8 cellular contexts compared by ENCODE assay signal in the genomic region with DNA sequence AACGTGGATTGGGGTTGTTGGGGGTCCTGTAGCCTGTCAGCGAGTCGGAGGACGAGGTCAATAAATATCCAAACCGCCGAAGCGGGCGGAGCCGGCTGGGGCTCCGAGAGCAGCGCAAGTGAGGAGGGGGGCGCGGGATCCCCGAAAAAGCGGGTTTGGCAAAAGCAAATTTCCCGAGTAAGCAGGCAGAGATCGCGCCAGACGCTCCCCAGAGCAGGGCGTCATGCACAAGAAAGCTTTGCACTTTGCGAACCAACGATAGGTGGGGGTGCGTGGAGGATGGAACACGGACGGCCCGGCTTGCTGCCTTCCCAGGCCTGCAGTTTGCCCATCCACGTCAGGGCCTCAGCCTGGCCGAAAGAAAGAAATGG. TPM values are rescaled to one million over a fixed set of nuclear protein-coding genes. Genes with fewer than 3 reads are reported as not detected.
DNase-seq lines count a peak whose midpoint lies in the region; ATAC-seq, FAIRE-seq and TF ChIP-seq lines count a peak whose summit lies in the region.

No MANE protein-coding gene starts in this region.

- H2AFZ ChIP-seq in OCI-LY7 (ENCODE audit: low read length) = peak overlapping the region; percentile 17; the same call in 1 of the 2 replicates
- H2AFZ ChIP-seq in K562 (ENCODE audit: low read depth, low read length) = peak overlapping the region; percentile 72

- H3K4me2 ChIP-seq in OCI-LY7 (ENCODE audit: low read length) = peak overlapping the region; percentile 91
- peak overlapping the region; percentile 92 for H3K4me2 ChIP-seq in K562 (ENCODE audit: insufficient read depth, low read length)

- TF ChIP-seq POLR2A in K562 (conservative IDR thresholded peaks at IDR 0.05) = peak; percentile 45

- POLR2A ChIA-PET in OCI-LY7 (lab: Charles Lee) = interaction anchor here (0.7 to 1.3 kb wide), 5 partner anchors 49 to 194 kb away, joined by 3 to 4 read pairs (median 4); a partner anchor contains a TSS
- POLR2A ChIA-PET in K562 (lab: Yijun Ruan, JAX) = interaction anchor here (0.6 to 5.9 kb wide), 13 partner anchors 13 to 249 kb away, joined by 3 to 70 read pairs (median 4); a partner anchor contains a TSS

- TF ChIP-seq RAD21 in K562 (CRISPR knock-in tag; conservative IDR thresholded peaks at IDR 0.05 in 1 of 2, IDR thresholded peaks at IDR 0.05 in 1 of 2) = no peak

- FAIRE-seq in K562 (lab: Jason Lieb, UNC) = no peak

- no peaks in the 10 kb centered on the region for H3K9me3 ChIP-seq in OCI-LY7 (ENCODE audit: low read length)
- H3K9me3 ChIP-seq in K562 (replicated peaks; ENCODE audit: control insufficient read depth, insufficient read depth, low read depth, low read length) = no peaks in the 10 kb centered on the region

- H3K27ac ChIP-seq in OCI-LY7 (ENCODE audit: low read depth, low read length, poor library complexity, severe bottlenecking) (peak overlapping the region; percentile 71), K562 (ENCODE audit: extremely low read depth, low read depth, low read length) (peak overlapping the region; percentile 75)

- BruUV-seq in OCI-LY7 (replicated peaks; lab: Mats Ljungman, UMichigan) = no TSS peak
- no TSS peak for BruUV-seq in K562 (replicated peaks; lab: Mats Ljungman, UMichigan)

- in situ Hi-C loops in K562 (cut with MboI) = no loop called here

- WGBS in K562 (ENCODE audit: insufficient coverage, low coverage, missing lambda C conversion rate) = 0% methylated on average over 16 of the region's 28 CpGs

- no peaks in the 10 kb centered on the region for H3K9me1 ChIP-seq in K562 (ENCODE audit: control insufficient read depth, insufficient read depth, low read length)

- CTCF ChIA-PET in OCI-LY7 (lab: Charles Lee; ENCODE audit: unreplicated experiment) (interaction anchor here (0.6 to 1.3 kb wide), 4 partner anchors 30 to 434 kb away, joined by 3 to 5 read pairs (median 4); no protein-coding TSS in a partner anchor), K562 (lab: Yijun Ruan, JAX; ENCODE audit: low intra/inter-chr PET ratio) (interaction anchor here (1.4 to 2.9 kb wide), 3 partner anchors 29 to 308 kb away, joined by 5 to 22 read pairs (median 14); no protein-coding TSS in a partner anchor)

- no peaks in the 10 kb centered on the region for H4K20me1 ChIP-seq in OCI-LY7 (ENCODE audit: insufficient read depth, low read length)
- H4K20me1 ChIP-seq in K562 (replicated peaks; ENCODE audit: control insufficient read depth, insufficient read depth, low read length) = no peaks in the 10 kb centered on the region

- H3K27me3 ChIP-seq in K562 (ENCODE audit: control insufficient read depth in 2 of 2, insufficient read depth in 2 of 2, low read length in 2 of 2) = no peaks in the 10 kb centered on the region

- H3K4me3 ChIP-seq in OCI-LY7 (ENCODE audit: low read depth, low read length, poor library complexity, severe bottlenecking) (peak overlapping the region; percentile 71), K562 (peak overlapping the region; percentile 56)

- H3K9ac ChIP-seq in K562 (ENCODE audit: insufficient read depth in 1 of 2, low read depth in 2 of 2, low read length in 2 of 2) = peak overlapping the region; percentile 53 to 79

- TF ChIP-seq EP300 in K562 (IDR thresholded peaks at IDR 0.05; ENCODE audit: low read length) = no peak

- TF ChIP-seq CTCF in OCI-LY7 (conservative IDR thresholded peaks at IDR 0.05; ENCODE audit: low read length) (no peak), K562 (IDR thresholded peaks at IDR 0.05 in 2 of 3, conservative IDR thresholded peaks at IDR 0.05 in 1 of 3; ENCODE audit: insufficient read depth in 2 of 3, low read depth in 1 of 3, low read length in 3 of 3) (no peak)

- peaks cover 33% of the 10 kb centered on the region for H3K4me1 ChIP-seq in OCI-LY7 (ENCODE audit: insufficient read depth, low read length, poor library complexity, severe bottlenecking)
- H3K4me1 ChIP-seq in K562 (replicated peaks in 1 of 2; ENCODE audit: control insufficient read depth in 2 of 2, insufficient read depth in 2 of 2, low read length in 2 of 2) = peaks cover 10 to 74% of the 10 kb centered on the region in 2 experiments; a peak in 4 of 5 replicates

- peak; percentile 31 for DNase-seq in activated CD8-positive, alpha-beta memory T cell treated with anti-CD3 and anti-CD28 coated beads, Interleukin-2, amount 50 U/mL, for 1 hour (ENCODE audit: extremely low read depth)
- DNase-seq in activated CD8-positive, alpha-beta memory T cell treated with anti-CD3 and anti-CD28 coated beads, Interleukin-2, amount 50 U/mL, for 48 hours = no peak
- DNase-seq in OCI-LY7 (ENCODE audit: low spot score) (peak; percentile 70), K562 (ENCODE audit: extremely low read depth in 1 of 4, low spot score in 3 of 4) (peak in 2 of 4 experiments; percentile 39 to 53), inferior parietal cortex (ENCODE audit: extremely low spot score) (peak; percentile 49), DMS79 (lab: John Stamatoyannopoulos, UW) (no peak)
- peak; percentile 55 for DNase-seq in stimulated activated CD4-positive, alpha-beta T cell treated with anti-CD3 and anti-CD28 coated beads, Interleukin-1b, Interleukin-23, amount 100 ng/mL, for 48 hours

- no peaks in the 10 kb centered on the region for H3K79me2 ChIP-seq in OCI-LY7 (ENCODE audit: insufficient read depth, low read depth, low read length)
- H3K79me2 ChIP-seq in K562 (ENCODE audit: control insufficient read depth, insufficient read depth, low read length) = peaks cover 17% of the 10 kb centered on the region; the same call in 2 of the 3 replicates

- no peaks in the 10 kb centered on the region for H3K36me3 ChIP-seq in OCI-LY7 (ENCODE audit: insufficient read depth, low read length)
- H3K36me3 ChIP-seq in K562 (ENCODE audit: control insufficient read depth, insufficient read depth, low read length) = peaks cover 12% of the 10 kb centered on the region; the same call in 1 of the 3 replicates

- intact Hi-C loops in OCI-LY7 (cut with micrococcal nuclease; ENCODE audit: unreplicated experiment) (loop anchor here (1.0 to 5.0 kb wide), 4 partner anchors 9 to 78 kb away; a partner anchor contains a TSS), K562 (cut with micrococcal nuclease) (loop anchor here (1.0 kb wide), 2 partner anchors 29 to 53 kb away; no protein-coding TSS in a partner anchor)

- ATAC-seq in K562 = peak; percentile 2; the same call in 1 of the 3 replicates
- ATAC-seq in GM19455 (IDR thresholded peaks at IDR 0.05; ENCODE audit: unreplicated experiment) = no peak

- H3K9me2 ChIP-seq in OCI-LY7 (ENCODE audit: insufficient read depth, low read length) = no peaks in the 10 kb centered on the region

RNA-seq across cellular contexts. Expression of a gene that starts 0.8 kb away (rescaled TPM):
- total RNA-seq in OCI-LY7 (2014; rRNA removed; shearing (Covaris generic)) = 9.4 and 10.2 TPM in 2 replicates
- total RNA-seq in OCI-LY7 (2022) (15.2 and 18.6 TPM in 2 replicates), K562 (2014; rRNA removed) (7.9 and 9.0 TPM in 2 replicates), K562 (2014; rRNA removed; fragmentation: Illumina TruSeq; extraction: Trizol) (1.0 and 1.4 TPM in 2 replicates), K562 (2015; rRNA removed; fragmentation: Illumina TruSeq; extraction: Trizol) (4.2 and 5.0 TPM in 2 replicates), K562 (2021) (15.2 and 17.2 TPM in 2 replicates)
- 4.2 and 17.4 TPM in 2 replicates for total RNA-seq in K562 (2011; cell fraction: chromatin; rRNA removed; ENCODE audit: low replicate concordance)
- total RNA-seq in K562 (2011; cell fraction: nucleolus; rRNA removed) = 13.7 and 19.0 TPM in 2 replicates
- total RNA-seq in K562 (2011; cell fraction: nucleoplasm; rRNA removed) = 6.2 and 8.5 TPM in 2 replicates
- polyA plus RNA-seq in K562 (2011; rRNA removed) (2.5 and 6.1 TPM in 2 replicates), K562 (2014; fragmentation: Illumina TruSeq; extraction: Trizol) (7.4 and 12.5 TPM in 2 replicates), K562 (2014; fragmentation: Nextera tagmentation; extraction: Ambion mirVana) (not detected), K562 (2014; rRNA removed) (9.7 and 10.2 TPM in 2 replicates)
- polyA plus RNA-seq in K562 (2011; cell fraction: cytosol; rRNA removed) = 5.6 and 11.7 TPM in 2 replicates
- polyA plus RNA-seq in K562 (2011; cell fraction: nucleus; rRNA removed) = 22.2 and 28.1 TPM in 2 replicates
- 5.5 and 16.8 TPM in 2 replicates for polyA plus RNA-seq in K562 (2012)
- 0.74 and 0.93 TPM in 2 replicates for polyA minus RNA-seq in K562 (2011; rRNA and poly(A)+ RNA removed)
- polyA minus RNA-seq in K562 (2011; cell fraction: cytosol; rRNA and poly(A)+ RNA removed) = 4.6 and 7.9 TPM in 2 replicates
- polyA minus RNA-seq in K562 (2011; cell fraction: nucleus; rRNA and poly(A)+ RNA removed) = 7.8 and 10.1 TPM in 2 replicates

RNA-seq across cellular contexts. Expression of a gene that starts 12.5 kb away (rescaled TPM):
- total RNA-seq in OCI-LY7 (2014; rRNA removed; shearing (Covaris generic)) = 12.8 and 14.9 TPM in 2 replicates
- total RNA-seq in OCI-LY7 (2022) (34.7 and 46.9 TPM in 2 replicates), K562 (2014; rRNA removed) (7.7 and 10.9 TPM in 2 replicates), K562 (2014; rRNA removed; fragmentation: Illumina TruSeq; extraction: Trizol) (2.3 and 2.8 TPM in 2 replicates), K562 (2015; rRNA removed; fragmentation: Illumina TruSeq; extraction: Trizol) (7.3 and 8.8 TPM in 2 replicates), K562 (2021) (22.7 and 26.5 TPM in 2 replicates)
- total RNA-seq in K562 (2011; cell fraction: chromatin; rRNA removed; ENCODE audit: low replicate concordance) = 108 and 213 TPM in 2 replicates
- total RNA-seq in K562 (2011; cell fraction: nucleolus; rRNA removed) = 94.9 and 106 TPM in 2 replicates
- 85.3 and 105 TPM in 2 replicates for total RNA-seq in K562 (2011; cell fraction: nucleoplasm; rRNA removed)
- polyA plus RNA-seq in K562 (2011; rRNA removed) (7.0 and 11.2 TPM in 2 replicates), K562 (2014; fragmentation: Illumina TruSeq; extraction: Trizol) (8.0 and 9.1 TPM in 2 replicates), K562 (2014; fragmentation: Nextera tagmentation; extraction: Ambion mirVana) (under 1 TPM; 0.24 to 0.63 TPM), K562 (2014; rRNA removed) (19.1 and 31.3 TPM in 2 replicates)
- polyA plus RNA-seq in K562 (2011; cell fraction: cytosol; rRNA removed) = 8.7 and 21.2 TPM in 2 replicates
- polyA plus RNA-seq in K562 (2011; cell fraction: nucleus; rRNA removed) = 75.5 and 114 TPM in 2 replicates
- 23.7 and 50.9 TPM in 2 replicates for polyA plus RNA-seq in K562 (2012)
- polyA minus RNA-seq in K562 (2011; rRNA and poly(A)+ RNA removed) = 6.7 and 13.0 TPM in 2 replicates
- polyA minus RNA-seq in K562 (2011; cell fraction: cytosol; rRNA and poly(A)+ RNA removed) = 5.6 and 7.0 TPM in 2 replicates
- 16.8 and 17.1 TPM in 2 replicates for polyA minus RNA-seq in K562 (2011; cell fraction: nucleus; rRNA and poly(A)+ RNA removed)

RNA-seq across cellular contexts. Expression of a gene that starts 22.8 kb away (rescaled TPM):
- 27.1 and 43.2 TPM in 2 replicates for total RNA-seq in OCI-LY7 (2014; rRNA removed; shearing (Covaris generic))
- total RNA-seq in OCI-LY7 (2022) = 44.0 and 57.3 TPM in 2 replicates
- total RNA-seq in K562 (2011; cell fraction: chromatin; rRNA removed; ENCODE audit: low replicate concordance) = 93.8 and 251 TPM in 2 replicates
- total RNA-seq in K562 (2011; cell fraction: nucleolus; rRNA removed) = 136 and 149 TPM in 2 replicates
- 124 and 146 TPM in 2 replicates for total RNA-seq in K562 (2011; cell fraction: nucleoplasm; rRNA removed)
- total RNA-seq in K562 (2014; rRNA removed) = 30.5 and 38.4 TPM in 2 replicates
- 18.1 and 20.0 TPM in 2 replicates for total RNA-seq in K562 (2014; rRNA removed; fragmentation: Illumina TruSeq; extraction: Trizol)
- 19.0 and 20.7 TPM in 2 replicates for total RNA-seq in K562 (2015; rRNA removed; fragmentation: Illumina TruSeq; extraction: Trizol)
- 51.3 and 54.6 TPM in 2 replicates for total RNA-seq in K562 (2021)
- polyA plus RNA-seq in K562 (2011; rRNA removed) = 15.6 and 22.6 TPM in 2 replicates
- 23.6 and 33.0 TPM in 2 replicates for polyA plus RNA-seq in K562 (2011; cell fraction: cytosol; rRNA removed)
- polyA plus RNA-seq in K562 (2011; cell fraction: nucleus; rRNA removed) = 46.4 and 68.1 TPM in 2 replicates
- polyA plus RNA-seq in K562 (2012) = 28.7 and 29.1 TPM in 2 replicates
- 15.4 and 18.7 TPM in 2 replicates for polyA plus RNA-seq in K562 (2014; fragmentation: Illumina TruSeq; extraction: Trizol)
- 1 to 10 TPM; 4.7 to 7.9 TPM for polyA plus RNA-seq in K562 (2014; fragmentation: Nextera tagmentation; extraction: Ambion mirVana)
- 27.7 and 32.8 TPM in 2 replicates for polyA plus RNA-seq in K562 (2014; rRNA removed)
- 21.1 and 23.5 TPM in 2 replicates for polyA minus RNA-seq in K562 (2011; rRNA and poly(A)+ RNA removed)
- polyA minus RNA-seq in K562 (2011; cell fraction: cytosol; rRNA and poly(A)+ RNA removed) = 22.7 and 27.3 TPM in 2 replicates
- 38.4 and 45.5 TPM in 2 replicates for polyA minus RNA-seq in K562 (2011; cell fraction: nucleus; rRNA and poly(A)+ RNA removed)

RNA-seq across cellular contexts. Expression of a gene that starts 36.6 kb away (rescaled TPM):
- total RNA-seq in OCI-LY7 (2014; rRNA removed; shearing (Covaris generic)) = not detected in 2 replicates
- total RNA-seq in OCI-LY7 (2022) (not detected in 2 replicates), K562 (2014; rRNA removed) (1.6 and 2.4 TPM in 2 replicates), K562 (2014; rRNA removed; fragmentation: Illumina TruSeq; extraction: Trizol) (0.64 and 0.76 TPM in 2 replicates), K562 (2015; rRNA removed; fragmentation: Illumina TruSeq; extraction: Trizol) (0.51 and 0.64 TPM in 2 replicates), K562 (2021) (1.5 and 2.0 TPM in 2 replicates)
- 0.48 and 1.4 TPM in 2 replicates for total RNA-seq in K562 (2011; cell fraction: chromatin; rRNA removed; ENCODE audit: low replicate concordance)
- 0.66 and 0.67 TPM in 2 replicates for total RNA-seq in K562 (2011; cell fraction: nucleolus; rRNA removed)
- total RNA-seq in K562 (2011; cell fraction: nucleoplasm; rRNA removed) = 0.37 and 0.76 TPM in 2 replicates
- polyA plus RNA-seq in K562 (2011; rRNA removed) (0.20 and 1.4 TPM in 2 replicates), K562 (2014; fragmentation: Illumina TruSeq; extraction: Trizol) (1.8 and 2.2 TPM in 2 replicates), K562 (2014; fragmentation: Nextera tagmentation; extraction: Ambion mirVana) (under 1 TPM; 0.06 to 0.07 TPM), K562 (2014; rRNA removed) (1.2 and 1.6 TPM in 2 replicates)
- 0.82 and 0.99 TPM in 2 replicates for polyA plus RNA-seq in K562 (2011; cell fraction: cytosol; rRNA removed)
- 0.51 and 0.86 TPM in 2 replicates for polyA plus RNA-seq in K562 (2011; cell fraction: nucleus; rRNA removed)
- polyA plus RNA-seq in K562 (2012) = 1.8 and 3.2 TPM in 2 replicates
- 0.21 and 0.54 TPM in 2 replicates for polyA minus RNA-seq in K562 (2011; rRNA and poly(A)+ RNA removed)
- 1.1 TPM in 1 of 2 replicates, not detected in the other for polyA minus RNA-seq in K562 (2011; cell fraction: cytosol; rRNA and poly(A)+ RNA removed)
- polyA minus RNA-seq in K562 (2011; cell fraction: nucleus; rRNA and poly(A)+ RNA removed) = 0.13 and 1.1 TPM in 2 replicates

RNA-seq across cellular contexts. Expression of a gene that starts 39.1 kb away (rescaled TPM):
- total RNA-seq in OCI-LY7 (2014; rRNA removed; shearing (Covaris generic)) = 23.9 and 27.5 TPM in 2 replicates
- 31.7 and 32.2 TPM in 2 replicates for total RNA-seq in OCI-LY7 (2022)
- 16.6 and 30.3 TPM in 2 replicates for total RNA-seq in K562 (2011; cell fraction: chromatin; rRNA removed; ENCODE audit: low replicate concordance)
- total RNA-seq in K562 (2011; cell fraction: nucleolus; rRNA removed) = 17.5 and 18.4 TPM in 2 replicates
- total RNA-seq in K562 (2011; cell fraction: nucleoplasm; rRNA removed) = 21.0 and 36.0 TPM in 2 replicates
- 13.2 and 18.5 TPM in 2 replicates for total RNA-seq in K562 (2014; rRNA removed)
- 5.0 and 5.5 TPM in 2 replicates for total RNA-seq in K562 (2014; rRNA removed; fragmentation: Illumina TruSeq; extraction: Trizol)
- 7.9 and 8.3 TPM in 2 replicates for total RNA-seq in K562 (2015; rRNA removed; fragmentation: Illumina TruSeq; extraction: Trizol)
- total RNA-seq in K562 (2021) = 32.6 and 36.1 TPM in 2 replicates
- 5.4 and 6.1 TPM in 2 replicates for polyA plus RNA-seq in K562 (2011; rRNA removed)
- 10.2 and 11.6 TPM in 2 replicates for polyA plus RNA-seq in K562 (2011; cell fraction: cytosol; rRNA removed)
- polyA plus RNA-seq in K562 (2011; cell fraction: nucleus; rRNA removed) = 19.1 and 20.0 TPM in 2 replicates
- polyA plus RNA-seq in K562 (2012) = 9.1 and 13.3 TPM in 2 replicates
- polyA plus RNA-seq in K562 (2014; fragmentation: Illumina TruSeq; extraction: Trizol) = 7.3 and 10.9 TPM in 2 replicates
- 1 to 10 TPM; 1.5 to 4.0 TPM for polyA plus RNA-seq in K562 (2014; fragmentation: Nextera tagmentation; extraction: Ambion mirVana)
- 11.8 and 15.6 TPM in 2 replicates for polyA plus RNA-seq in K562 (2014; rRNA removed)
- polyA minus RNA-seq in K562 (2011; rRNA and poly(A)+ RNA removed) = 3.9 and 4.7 TPM in 2 replicates
- 6.2 and 6.7 TPM in 2 replicates for polyA minus RNA-seq in K562 (2011; cell fraction: cytosol; rRNA and poly(A)+ RNA removed)
- polyA minus RNA-seq in K562 (2011; cell fraction: nucleus; rRNA and poly(A)+ RNA removed) = 4.8 and 8.6 TPM in 2 replicates

Comparison
In these comparisons a context has a peak if more than half of its experiments do, and no peak if none do; other contexts are left out.
1. DNase-seq: peak in activated CD8-positive, alpha-beta memory T cell treated with anti-CD3 and anti-CD28 coated beads, Interleukin-2, amount 50 U/mL, for 1 hour (single experiment), OCI-LY7 (single experiment), inferior parietal cortex (single experiment) and stimulated activated CD4-positive, alpha-beta T cell treated with anti-CD3 and anti-CD28 coated beads, Interleukin-1b, Interleukin-23, amount 100 ng/mL, for 48 hours (single experiment); none in activated CD8-positive, alpha-beta memory T cell treated with anti-CD3 and anti-CD28 coated beads, Interleukin-2, amount 50 U/mL, for 48 hours (single experiment) and DMS79 (single experiment).